In genomic region chr2:65159921-65160320, GRCh38 we compare ENCODE assay signal across 1 cellular context.
TF ChIP-seq lines count a peak whose summit lies in the region.

No MANE protein-coding gene starts in this region.

TF ChIP-seq in H1, 55 proteins besides CTCF, POLR2A, EP300 and RAD21:
- TF ChIP-seq TEAD4 (IDR thresholded peaks at IDR 0.05; ENCODE audit: low read depth, low read length) = no peak
